ENCODE assay signal across 22 cellular contexts in the genomic region with DNA sequence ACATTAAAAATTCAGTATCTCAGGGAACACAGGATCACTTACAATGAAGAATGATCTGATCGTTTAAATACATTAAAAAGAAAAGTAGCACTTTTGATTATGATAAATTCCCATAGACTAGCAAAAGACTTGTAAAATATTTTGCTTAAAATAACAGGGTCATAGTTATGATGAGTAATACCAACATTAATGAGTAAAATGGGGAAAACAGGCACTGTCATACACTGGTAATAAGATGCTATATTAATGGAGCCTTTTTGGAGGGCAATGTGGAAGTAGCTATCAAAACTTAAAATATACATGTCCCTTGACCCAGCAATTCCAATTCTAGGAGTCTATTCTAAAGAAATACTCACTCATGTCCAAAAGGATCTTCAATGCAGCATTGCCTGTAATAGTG.
DNase-seq lines count a peak whose midpoint lies in the region; ATAC-seq, FAIRE-seq and TF ChIP-seq lines count a peak whose summit lies in the region.
"Had no signal": no experiment of that assay in that cellular context is flagged by ENCODE, and none has a peak within 500 bp of the region (broad histone marks: within the 10 kb centered on the region; RNA-seq: fewer than 3 reads in every experiment).

No MANE protein-coding gene starts in this region.

- H3K4me1 ChIP-seq in PC-3 (ENCODE audit: insufficient read depth, low read length): peaks cover 3% of the 10 kb centered on the region
- H3K4me1 ChIP-seq in suprapubic skin: no peaks in the 10 kb centered on the region
- H3K4me1 ChIP-seq: BLaER1 had no signal

- H3K9me3 ChIP-seq in PC-3 (ENCODE audit: low read length) (no peaks in the 10 kb centered on the region), suprapubic skin (no peaks in the 10 kb centered on the region)
- no peaks in the 10 kb centered on the region for H3K9me3 ChIP-seq in CD4-positive, alpha-beta T cell (ENCODE audit: control insufficient read depth, low read length)
- H3K9me3 ChIP-seq: BLaER1 had no signal

- no peak overlapping the region for H3K4me2 ChIP-seq in PC-3 (ENCODE audit: low read length)
- H3K4me2 ChIP-seq: BLaER1 had no signal

- H3K36me3 Mint-ChIP-seq in stimulated activated effector memory CD8-positive, alpha-beta T cell treated with anti-CD3 and anti-CD28 coated beads, Interleukin-12 subunit alpha, Interleukin-12 subunit beta, amount 100 ng/mL, for 72 hours: peaks cover 92% of the 10 kb centered on the region
- peaks cover 82% of the 10 kb centered on the region for H3K36me3 Mint-ChIP-seq in CD4-positive, alpha-beta T cell (ENCODE audit: low read depth)

- peak; percentile 66 for ATAC-seq in PC-3
- peak; percentile 64 for ATAC-seq in stimulated activated effector memory CD8-positive, alpha-beta T cell treated with anti-CD3 and anti-CD28 coated beads, Interleukin-12 subunit alpha, Interleukin-12 subunit beta, amount 100 ng/mL, for 72 hours
- no peak for ATAC-seq in CD4-positive, alpha-beta T cell (ENCODE audit: poor library complexity)
- ATAC-seq: HCT116 had no signal

- 0 out of 2 replicates have a peak, but pooled peaks cover 5% of the 10 kb centered on the region for H4K20me1 ChIP-seq in PC-3 (ENCODE audit: low read length)
- H4K20me1 ChIP-seq: BLaER1 had no signal

- no peaks in the 10 kb centered on the region for H3F3A ChIP-seq in PC-3 (ENCODE audit: low read length, unreplicated experiment)

- CTCF ChIA-PET in PC-3 (lab: Charles Lee): no interaction called here
- CTCF ChIA-PET in CD4-positive, alpha-beta T cell (lab: Charles Lee): no interaction called here

- 96% methylated on average over 1 of the region's 1 CpG for WGBS in suprapubic skin

- DNase-seq in EH (ENCODE audit: low read depth) (peak; percentile 8), GM12892 (ENCODE audit: insufficient read length) (no peak), PC-3 (no peak), suprapubic skin (ENCODE audit: low spot score in 2 of 2) (no peak)
- DNase-seq in stimulated activated effector memory CD8-positive, alpha-beta T cell treated with anti-CD3 and anti-CD28 coated beads, Interleukin-12 subunit alpha, Interleukin-12 subunit beta, amount 100 ng/mL, for 72 hours (ENCODE audit: low spot score in 2 of 2): no peak
- DNase-seq in CD4-positive, alpha-beta T cell: no peak
- no peak for DNase-seq in stimulated activated naive CD4-positive, alpha-beta T cell (lab: John Stamatoyannopoulos, UW)
- DNase-seq: CD4-positive, CD25-positive, alpha-beta regulatory T cell; CD8-positive, alpha-beta memory T cell; DMS 273 treated with DMSO at 0.1 percent for 48 hours; DMS79; GDM1; GM23248; H7 had no signal

- no peaks in the 10 kb centered on the region for H3K9me2 ChIP-seq in PC-3 (replicated peaks; ENCODE audit: low read length)

- TF ChIP-seq CTCF in PC-3 (conservative IDR thresholded peaks at IDR 0.05; ENCODE audit: low read depth, low read length) (no peak), suprapubic skin (IDR thresholded peaks at IDR 0.05) (no peak)
- no peak for TF ChIP-seq CTCF in CD4-positive, alpha-beta T cell (IDR thresholded peaks at IDR 0.05)

- no peaks in the 10 kb centered on the region for H3K9me3 Mint-ChIP-seq in stimulated activated effector memory CD8-positive, alpha-beta T cell treated with anti-CD3 and anti-CD28 coated beads, Interleukin-12 subunit alpha, Interleukin-12 subunit beta, amount 100 ng/mL, for 72 hours
- no peaks in the 10 kb centered on the region for H3K9me3 Mint-ChIP-seq in CD4-positive, alpha-beta T cell
- H3K9me3 Mint-ChIP-seq: CD4-positive, CD25-positive, alpha-beta regulatory T cell; CD8-positive, alpha-beta memory T cell had no signal

- H3K27me3 Mint-ChIP-seq in CD4-positive, alpha-beta T cell: no peaks in the 10 kb centered on the region
- H3K27me3 Mint-ChIP-seq: B cell; CD4-positive, CD25-positive, alpha-beta regulatory T cell; CD8-positive, alpha-beta memory T cell had no signal

- H3K4me1 Mint-ChIP-seq in stimulated activated effector memory CD8-positive, alpha-beta T cell treated with anti-CD3 and anti-CD28 coated beads, Interleukin-12 subunit alpha, Interleukin-12 subunit beta, amount 100 ng/mL, for 72 hours: no peaks in the 10 kb centered on the region
- H3K4me1 Mint-ChIP-seq in CD4-positive, alpha-beta T cell (ENCODE audit: low read depth): no peaks in the 10 kb centered on the region
- H3K4me1 Mint-ChIP-seq: B cell had no signal

- no peak for TF ChIP-seq EP300 in suprapubic skin (IDR thresholded peaks at IDR 0.05)

- TF ChIP-seq POLR2A in GM12892 (IDR thresholded peaks at IDR 0.05; ENCODE audit: low read depth, low read length): no peak
- TF ChIP-seq POLR2A in suprapubic skin (IDR thresholded peaks at IDR 0.05): no peak

- H3K4me3 Mint-ChIP-seq in stimulated activated effector memory CD8-positive, alpha-beta T cell treated with anti-CD3 and anti-CD28 coated beads, Interleukin-12 subunit alpha, Interleukin-12 subunit beta, amount 100 ng/mL, for 72 hours: no peak overlapping the region
- no peak overlapping the region for H3K4me3 Mint-ChIP-seq in CD4-positive, alpha-beta T cell
- H3K4me3 Mint-ChIP-seq: B cell; CD4-positive, CD25-positive, alpha-beta regulatory T cell; CD8-positive, alpha-beta memory T cell had no signal

- H3K27me3 ChIP-seq in PC-3 (ENCODE audit: low read length) (no peaks in the 10 kb centered on the region), suprapubic skin (no peaks in the 10 kb centered on the region)
- no peaks in the 10 kb centered on the region for H3K27me3 ChIP-seq in CD4-positive, alpha-beta T cell (ENCODE audit: control insufficient read depth, insufficient read depth, low read length)
- H3K27me3 ChIP-seq: BLaER1 had no signal

- intact Hi-C loops in PC-3 (cut with micrococcal nuclease): no loop called here
- intact Hi-C loops in CD4-positive, alpha-beta T cell (cut with DNase I, micrococcal nuclease): no loop called here

- BruUV-seq in PC-3 (replicated peaks; lab: Mats Ljungman, UMichigan): no TSS peak

- no peak overlapping the region for H3K27ac ChIP-seq in PC-3 (ENCODE audit: low read length)
- H3K27ac ChIP-seq in CD4-positive, alpha-beta T cell (ENCODE audit: low read depth, low read length): no peak overlapping the region
- H3K27ac ChIP-seq in suprapubic skin: no peak overlapping the region
- H3K27ac ChIP-seq: 22Rv1, BLaER1, C4-2B, GM23248 had no signal

- H3K4me3 ChIP-seq in PC-3 (ENCODE audit: low read length) (no peak overlapping the region), suprapubic skin (no peak overlapping the region)
- H3K4me3 ChIP-seq: BLaER1, GM23248 had no signal

- no peak overlapping the region for H3K27ac Mint-ChIP-seq in stimulated activated effector memory CD8-positive, alpha-beta T cell treated with anti-CD3 and anti-CD28 coated beads, Interleukin-12 subunit alpha, Interleukin-12 subunit beta, amount 100 ng/mL, for 72 hours
- H3K27ac Mint-ChIP-seq in CD4-positive, alpha-beta T cell: no peak overlapping the region
- H3K27ac Mint-ChIP-seq: B cell; CD4-positive, CD25-positive, alpha-beta regulatory T cell; CD8-positive, alpha-beta memory T cell had no signal

- FAIRE-seq in GM12892 (lab: Jason Lieb, UNC): peak; percentile 33
- FAIRE-seq: D721Med, GM19239, H1 had no signal

- no peak overlapping the region for H2AFZ ChIP-seq in PC-3 (ENCODE audit: low read length)
- H2AFZ ChIP-seq: GM23248 had no signal

- POLR2A ChIA-PET in PC-3 (lab: Charles Lee; ENCODE audit: unreplicated experiment): no interaction called here
- POLR2A ChIA-PET in CD4-positive, alpha-beta T cell (lab: Charles Lee): no interaction called here

- H3K36me3 ChIP-seq in PC-3 (ENCODE audit: low read depth, low read length): peaks cover 24% of the 10 kb centered on the region
- H3K36me3 ChIP-seq in suprapubic skin: peaks cover 26% of the 10 kb centered on the region

- H3K9ac ChIP-seq in PC-3 (ENCODE audit: low read length): no peak overlapping the region
- H3K9ac ChIP-seq: BLaER1, GM23248 had no signal

- H3K79me2 ChIP-seq in PC-3 (ENCODE audit: low read length): no peaks in the 10 kb centered on the region
